9 cellular contexts compared by ENCODE assay signal in the genomic region with DNA sequence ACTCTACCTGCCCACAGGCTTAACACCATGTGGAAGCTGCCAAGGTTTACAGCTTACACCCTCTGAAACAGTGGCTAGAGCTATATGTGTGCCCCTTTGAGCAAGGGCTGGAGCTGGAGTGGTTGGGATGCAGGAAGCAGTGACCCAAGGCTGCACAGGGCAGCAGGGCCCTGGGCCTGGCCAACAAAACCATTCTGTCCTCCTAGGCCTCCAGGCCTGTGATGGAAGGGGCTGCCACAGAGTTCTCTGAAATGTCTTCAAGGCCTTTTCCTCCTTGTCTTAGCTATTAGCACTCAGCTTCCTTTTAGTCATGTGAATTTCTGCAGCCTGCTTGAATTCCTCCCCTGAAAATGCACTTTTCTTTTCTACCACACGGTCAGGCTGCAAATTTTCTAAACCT.
"Had no signal": no experiment of that assay in that cellular context is flagged by ENCODE, and none has a peak within 500 bp of the region (broad histone marks: within the 10 kb centered on the region; RNA-seq: fewer than 3 reads in every experiment).

No MANE protein-coding gene starts in this region.

- H3K27ac ChIP-seq: GM23248, KMS-11 had no signal

- ATAC-seq: HCT116 had no signal

- H3K36me3 ChIP-seq: HAP-1 had no signal

- H3K4me3 ChIP-seq: GM23248, HAP-1 had no signal

- H3K9ac ChIP-seq: GM23248, KMS-11 had no signal

- H3K4me1 ChIP-seq: HAP-1 had no signal

- H3K4me2 ChIP-seq: KMS-11 had no signal

- DNase-seq: GM23248, GOT3, H7, IMR-90, Karpas-422, KBM-7 had no signal
